2 cellular contexts compared by ENCODE assay signal in the genomic region with DNA sequence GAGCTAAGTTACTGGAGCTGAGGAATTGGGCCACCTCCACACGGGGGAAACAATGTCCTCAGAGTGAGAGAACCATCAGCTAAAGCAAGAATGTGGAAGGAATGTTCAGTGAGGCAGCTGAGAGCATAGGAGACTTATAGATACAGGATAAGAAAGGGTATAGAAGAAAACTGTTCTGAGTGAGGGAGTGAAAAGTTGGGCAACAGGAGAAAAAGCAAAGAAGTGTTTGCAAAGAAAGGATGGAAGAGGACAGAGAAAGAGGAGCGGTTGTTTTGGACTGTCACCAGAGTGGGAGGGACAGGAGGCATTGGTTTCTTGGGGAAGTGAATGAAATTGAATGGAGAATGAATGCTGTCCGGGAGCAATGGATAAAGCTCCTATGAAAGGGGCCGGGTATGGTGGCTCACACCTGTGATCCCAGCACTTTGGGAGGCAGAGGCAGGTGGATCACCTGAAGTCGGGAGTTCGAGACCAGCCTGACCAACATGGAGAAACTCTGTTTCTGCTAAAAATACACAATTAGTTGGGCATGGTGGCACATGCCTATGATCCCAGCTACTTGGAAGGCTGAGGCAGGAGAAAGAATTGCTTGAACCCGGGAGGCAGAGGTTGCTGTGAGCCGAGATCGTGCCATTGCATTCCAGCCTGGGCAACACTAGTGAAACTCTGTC.
TF ChIP-seq lines count a peak whose summit lies in the region.

No MANE protein-coding gene starts in this region.

TF ChIP-seq in IMR-90, 13 proteins besides CTCF, POLR2A, EP300 and RAD21:
- TF ChIP-seq CEBPB (IDR thresholded peaks at IDR 0.05; ENCODE audit: low read depth, low read length) (no peak), MXI1 (IDR thresholded peaks at IDR 0.05; ENCODE audit: borderline replicate concordance, low read depth, low read length) (no peak), NFE2L2 (IDR thresholded peaks at IDR 0.05; ENCODE audit: low read depth, low read length) (no peak), MAZ (IDR thresholded peaks at IDR 0.05; ENCODE audit: borderline replicate concordance, low read depth, low read length) (no peak), RFX5 (IDR thresholded peaks at IDR 0.05; ENCODE audit: low read depth, low read length) (no peak), CHD1 (IDR thresholded peaks at IDR 0.05; ENCODE audit: low read depth, low read length) (no peak), FOS (IDR thresholded peaks at IDR 0.05; ENCODE audit: low read depth, low read length) (no peak), RCOR1 (IDR thresholded peaks at IDR 0.05; ENCODE audit: insufficient replicate concordance, low read length) (no peak), MAFK (IDR thresholded peaks at IDR 0.05; ENCODE audit: low read depth, low read length) (no peak)
- TF ChIP-seq, protein P1, sequence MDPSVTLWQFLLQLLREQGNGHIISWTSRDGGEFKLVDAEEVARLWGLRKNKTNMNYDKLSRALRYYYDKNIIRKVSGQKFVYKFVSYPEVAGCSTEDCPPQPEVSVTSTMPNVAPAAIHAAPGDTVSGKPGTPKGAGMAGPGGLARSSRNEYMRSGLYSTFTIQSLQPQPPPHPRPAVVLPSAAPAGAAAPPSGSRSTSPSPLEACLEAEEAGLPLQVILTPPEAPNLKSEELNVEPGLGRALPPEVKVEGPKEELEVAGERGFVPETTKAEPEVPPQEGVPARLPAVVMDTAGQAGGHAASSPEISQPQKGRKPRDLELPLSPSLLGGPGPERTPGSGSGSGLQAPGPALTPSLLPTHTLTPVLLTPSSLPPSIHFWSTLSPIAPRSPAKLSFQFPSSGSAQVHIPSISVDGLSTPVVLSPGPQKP (IDR thresholded peaks at IDR 0.05; ENCODE audit: borderline replicate concordance, low read depth, low read length): no peak
- TF ChIP-seq, protein P2, sequence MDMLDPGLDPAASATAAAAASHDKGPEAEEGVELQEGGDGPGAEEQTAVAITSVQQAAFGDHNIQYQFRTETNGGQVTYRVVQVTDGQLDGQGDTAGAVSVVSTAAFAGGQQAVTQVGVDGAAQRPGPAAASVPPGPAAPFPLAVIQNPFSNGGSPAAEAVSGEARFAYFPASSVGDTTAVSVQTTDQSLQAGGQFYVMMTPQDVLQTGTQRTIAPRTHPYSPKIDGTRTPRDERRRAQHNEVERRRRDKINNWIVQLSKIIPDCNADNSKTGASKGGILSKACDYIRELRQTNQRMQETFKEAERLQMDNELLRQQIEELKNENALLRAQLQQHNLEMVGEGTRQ (IDR thresholded peaks at IDR 0.05; ENCODE audit: low read depth, low read length): no peak

TF ChIP-seq in K562, 482 proteins besides CTCF, POLR2A, EP300 and RAD21 (continues in another document):
- TF ChIP-seq SMARCE1 (IDR thresholded peaks at IDR 0.05) (peak; percentile 16; the same call in 1 of the 2 replicates), OTX1 (CRISPR knock-in tag; IDR thresholded peaks at IDR 0.05) (peak; percentile 80; the same call in 1 of the 2 replicates), TEAD1 (CRISPR knock-in tag; IDR thresholded peaks at IDR 0.05) (peak in 1 of 2 experiments; percentile 11; a peak in 1 of 4 replicates), HDAC1 (IDR thresholded peaks at IDR 0.05) (peak in 1 of 2 experiments; percentile 16; a peak in 1 of 4 replicates), ERF (CRISPR knock-in tag; IDR thresholded peaks at IDR 0.05) (peak; percentile 9; the same call in 1 of the 2 replicates), FIP1L1 (IDR thresholded peaks at IDR 0.05; ENCODE audit: low read depth, low read length, poor library complexity, severe bottlenecking) (no peak), HDAC2 (IDR thresholded peaks at IDR 0.05) (no peak), SMARCC2 (IDR thresholded peaks at IDR 0.05; ENCODE audit: low read depth) (no peak), ZNF766 (CRISPR knock-in tag; conservative IDR thresholded peaks at IDR 0.05) (peak; percentile 49), NR1H2 (CRISPR knock-in tag; IDR thresholded peaks at IDR 0.05) (0 out of 2 replicates have a peak, but pooled peaks have one; percentile 4), CEBPG (CRISPR knock-in tag; IDR thresholded peaks at IDR 0.05) (no peak), CEBPG (tag; conservative IDR thresholded peaks at IDR 0.05 in 1 of 2, IDR thresholded peaks at IDR 0.05 in 1 of 2) (peak in 1 of 2 experiments; percentile 22; a peak in 2 of 4 replicates), NFRKB (IDR thresholded peaks at IDR 0.05; ENCODE audit: low read depth) (peak; percentile 77; the same call in 1 of the 2 replicates), CBX1 (IDR thresholded peaks at IDR 0.05; ENCODE audit: low read depth) (0 out of 2 replicates have a peak, but pooled peaks have one; percentile 10), PRMT5 (CRISPR knock-in tag; IDR thresholded peaks at IDR 0.05) (no peak), TEAD2 (tag; IDR thresholded peaks at IDR 0.05) (peak; percentile 24; the same call in 1 of the 2 replicates), PURB (CRISPR knock-in tag; IDR thresholded peaks at IDR 0.05; ENCODE audit: low read depth) (no peak), SUPT5H (IDR thresholded peaks at IDR 0.05) (peak; percentile 28; the same call in 1 of the 2 replicates), SPI1 (IDR thresholded peaks at IDR 0.05; ENCODE audit: borderline replicate concordance, low read depth, low read length) (peak; percentile 45; the same call in 1 of the 2 replicates), ZEB2 (IDR thresholded peaks at IDR 0.05) (no peak), EHMT2 (IDR thresholded peaks at IDR 0.05) (0 out of 2 replicates have a peak, but pooled peaks have one; percentile 8), PHB (CRISPR knock-in tag; IDR thresholded peaks at IDR 0.05) (peak; percentile 81), HDGF (IDR thresholded peaks at IDR 0.05) (peak; percentile 9; the same call in 1 of the 2 replicates), ZNF134 (CRISPR knock-in tag; conservative IDR thresholded peaks at IDR 0.05) (no peak), ELF4 (CRISPR knock-in tag; IDR thresholded peaks at IDR 0.05) (peak; percentile 43; the same call in 1 of the 2 replicates), PHF8 (IDR thresholded peaks at IDR 0.05; ENCODE audit: borderline replicate concordance, low read length) (no peak), KDM1A (IDR thresholded peaks at IDR 0.05) (0 out of 4 replicates have a peak, but pooled peaks of 1 of the 2 experiments have one; percentile 16), BRD9 (IDR thresholded peaks at IDR 0.05; ENCODE audit: low read depth, partially characterized antibody) (peak; percentile 9), NR2C1 (IDR thresholded peaks at IDR 0.05) (no peak), NR2C1 (tag; IDR thresholded peaks at IDR 0.05) (peak; percentile 5; the same call in 1 of the 2 replicates), ZNF143 (CRISPR knock-in tag; IDR thresholded peaks at IDR 0.05) (no peak), ZNF197 (CRISPR knock-in tag; IDR thresholded peaks at IDR 0.05; ENCODE audit: low read depth) (peak; percentile 73), ZFP36 (IDR thresholded peaks at IDR 0.05; ENCODE audit: low read depth, low read length, partially characterized antibody) (peak; percentile 0), ADNP (tag; IDR thresholded peaks at IDR 0.05) (peak; percentile 83), LCOR (CRISPR knock-in tag; IDR thresholded peaks at IDR 0.05) (no peak)
- TF ChIP-seq, protein P3, sequence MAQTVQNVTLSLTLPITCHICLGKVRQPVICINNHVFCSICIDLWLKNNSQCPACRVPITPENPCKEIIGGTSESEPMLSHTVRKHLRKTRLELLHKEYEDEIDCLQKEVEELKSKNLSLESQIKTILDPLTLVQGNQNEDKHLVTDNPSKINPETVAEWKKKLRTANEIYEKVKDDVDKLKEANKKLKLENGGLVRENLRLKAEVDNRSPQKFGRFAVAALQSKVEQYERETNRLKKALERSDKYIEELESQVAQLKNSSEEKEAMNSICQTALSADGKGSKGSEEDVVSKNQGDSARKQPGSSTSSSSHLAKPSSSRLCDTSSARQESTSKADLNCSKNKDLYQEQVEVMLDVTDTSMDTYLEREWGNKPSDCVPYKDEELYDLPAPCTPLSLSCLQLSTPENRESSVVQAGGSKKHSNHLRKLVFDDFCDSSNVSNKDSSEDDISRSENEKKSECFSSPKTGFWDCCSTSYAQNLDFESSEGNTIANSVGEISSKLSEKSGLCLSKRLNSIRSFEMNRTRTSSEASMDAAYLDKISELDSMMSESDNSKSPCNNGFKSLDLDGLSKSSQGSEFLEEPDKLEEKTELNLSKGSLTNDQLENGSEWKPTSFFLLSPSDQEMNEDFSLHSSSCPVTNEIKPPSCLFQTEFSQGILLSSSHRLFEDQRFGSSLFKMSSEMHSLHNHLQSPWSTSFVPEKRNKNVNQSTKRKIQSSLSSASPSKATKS (CRISPR knock-in tag; IDR thresholded peaks at IDR 0.05): peak; percentile 4; the same call in 1 of the 2 replicates
- TF ChIP-seq, protein P4, sequence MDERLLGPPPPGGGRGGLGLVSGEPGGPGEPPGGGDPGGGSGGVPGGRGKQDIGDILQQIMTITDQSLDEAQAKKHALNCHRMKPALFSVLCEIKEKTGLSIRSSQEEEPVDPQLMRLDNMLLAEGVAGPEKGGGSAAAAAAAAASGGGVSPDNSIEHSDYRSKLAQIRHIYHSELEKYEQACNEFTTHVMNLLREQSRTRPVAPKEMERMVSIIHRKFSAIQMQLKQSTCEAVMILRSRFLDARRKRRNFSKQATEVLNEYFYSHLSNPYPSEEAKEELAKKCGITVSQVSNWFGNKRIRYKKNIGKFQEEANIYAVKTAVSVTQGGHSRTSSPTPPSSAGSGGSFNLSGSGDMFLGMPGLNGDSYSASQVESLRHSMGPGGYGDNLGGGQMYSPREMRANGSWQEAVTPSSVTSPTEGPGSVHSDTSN (CRISPR knock-in tag; IDR thresholded peaks at IDR 0.05; ENCODE audit: low read depth): no peak
- TF ChIP-seq, protein P4 (tag; conservative IDR thresholded peaks at IDR 0.05; ENCODE audit: low read depth): no peak
- TF ChIP-seq, protein P5, sequence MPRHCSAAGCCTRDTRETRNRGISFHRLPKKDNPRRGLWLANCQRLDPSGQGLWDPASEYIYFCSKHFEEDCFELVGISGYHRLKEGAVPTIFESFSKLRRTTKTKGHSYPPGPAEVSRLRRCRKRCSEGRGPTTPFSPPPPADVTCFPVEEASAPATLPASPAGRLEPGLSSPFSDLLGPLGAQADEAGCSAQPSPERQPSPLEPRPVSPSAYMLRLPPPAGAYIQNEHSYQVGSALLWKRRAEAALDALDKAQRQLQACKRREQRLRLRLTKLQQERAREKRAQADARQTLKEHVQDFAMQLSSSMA (CRISPR knock-in tag; IDR thresholded peaks at IDR 0.05): peak; percentile 22; the same call in 1 of the 2 replicates
- TF ChIP-seq, protein P6, sequence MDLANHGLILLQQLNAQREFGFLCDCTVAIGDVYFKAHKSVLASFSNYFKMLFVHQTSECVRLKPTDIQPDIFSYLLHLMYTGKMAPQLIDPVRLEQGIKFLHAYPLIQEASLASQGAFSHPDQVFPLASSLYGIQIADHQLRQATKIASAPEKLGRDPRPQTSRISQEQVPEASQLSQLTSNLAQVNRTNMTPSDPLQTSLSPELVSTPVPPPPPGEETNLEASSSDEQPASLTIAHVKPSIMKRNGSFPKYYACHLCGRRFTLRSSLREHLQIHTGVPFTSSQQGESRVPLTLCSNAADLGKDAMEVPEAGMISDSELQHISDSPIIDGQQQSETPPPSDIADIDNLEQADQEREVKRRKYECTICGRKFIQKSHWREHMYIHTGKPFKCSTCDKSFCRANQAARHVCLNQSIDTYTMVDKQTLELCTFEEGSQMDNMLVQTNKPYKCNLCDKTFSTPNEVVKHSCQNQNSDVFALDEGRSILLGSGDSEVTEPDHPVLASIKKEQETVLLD (IDR thresholded peaks at IDR 0.05): 0 out of 2 replicates have a peak, but pooled peaks have one; percentile 31
- TF ChIP-seq, protein P7, sequence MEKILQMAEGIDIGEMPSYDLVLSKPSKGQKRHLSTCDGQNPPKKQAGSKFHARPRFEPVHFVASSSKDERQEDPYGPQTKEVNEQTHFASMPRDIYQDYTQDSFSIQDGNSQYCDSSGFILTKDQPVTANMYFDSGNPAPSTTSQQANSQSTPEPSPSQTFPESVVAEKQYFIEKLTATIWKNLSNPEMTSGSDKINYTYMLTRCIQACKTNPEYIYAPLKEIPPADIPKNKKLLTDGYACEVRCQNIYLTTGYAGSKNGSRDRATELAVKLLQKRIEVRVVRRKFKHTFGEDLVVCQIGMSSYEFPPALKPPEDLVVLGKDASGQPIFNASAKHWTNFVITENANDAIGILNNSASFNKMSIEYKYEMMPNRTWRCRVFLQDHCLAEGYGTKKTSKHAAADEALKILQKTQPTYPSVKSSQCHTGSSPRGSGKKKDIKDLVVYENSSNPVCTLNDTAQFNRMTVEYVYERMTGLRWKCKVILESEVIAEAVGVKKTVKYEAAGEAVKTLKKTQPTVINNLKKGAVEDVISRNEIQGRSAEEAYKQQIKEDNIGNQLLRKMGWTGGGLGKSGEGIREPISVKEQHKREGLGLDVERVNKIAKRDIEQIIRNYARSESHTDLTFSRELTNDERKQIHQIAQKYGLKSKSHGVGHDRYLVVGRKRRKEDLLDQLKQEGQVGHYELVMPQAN (IDR thresholded peaks at IDR 0.05; ENCODE audit: borderline replicate concordance): peak; percentile 54; the same call in 1 of the 2 replicates
- TF ChIP-seq, protein P8, sequence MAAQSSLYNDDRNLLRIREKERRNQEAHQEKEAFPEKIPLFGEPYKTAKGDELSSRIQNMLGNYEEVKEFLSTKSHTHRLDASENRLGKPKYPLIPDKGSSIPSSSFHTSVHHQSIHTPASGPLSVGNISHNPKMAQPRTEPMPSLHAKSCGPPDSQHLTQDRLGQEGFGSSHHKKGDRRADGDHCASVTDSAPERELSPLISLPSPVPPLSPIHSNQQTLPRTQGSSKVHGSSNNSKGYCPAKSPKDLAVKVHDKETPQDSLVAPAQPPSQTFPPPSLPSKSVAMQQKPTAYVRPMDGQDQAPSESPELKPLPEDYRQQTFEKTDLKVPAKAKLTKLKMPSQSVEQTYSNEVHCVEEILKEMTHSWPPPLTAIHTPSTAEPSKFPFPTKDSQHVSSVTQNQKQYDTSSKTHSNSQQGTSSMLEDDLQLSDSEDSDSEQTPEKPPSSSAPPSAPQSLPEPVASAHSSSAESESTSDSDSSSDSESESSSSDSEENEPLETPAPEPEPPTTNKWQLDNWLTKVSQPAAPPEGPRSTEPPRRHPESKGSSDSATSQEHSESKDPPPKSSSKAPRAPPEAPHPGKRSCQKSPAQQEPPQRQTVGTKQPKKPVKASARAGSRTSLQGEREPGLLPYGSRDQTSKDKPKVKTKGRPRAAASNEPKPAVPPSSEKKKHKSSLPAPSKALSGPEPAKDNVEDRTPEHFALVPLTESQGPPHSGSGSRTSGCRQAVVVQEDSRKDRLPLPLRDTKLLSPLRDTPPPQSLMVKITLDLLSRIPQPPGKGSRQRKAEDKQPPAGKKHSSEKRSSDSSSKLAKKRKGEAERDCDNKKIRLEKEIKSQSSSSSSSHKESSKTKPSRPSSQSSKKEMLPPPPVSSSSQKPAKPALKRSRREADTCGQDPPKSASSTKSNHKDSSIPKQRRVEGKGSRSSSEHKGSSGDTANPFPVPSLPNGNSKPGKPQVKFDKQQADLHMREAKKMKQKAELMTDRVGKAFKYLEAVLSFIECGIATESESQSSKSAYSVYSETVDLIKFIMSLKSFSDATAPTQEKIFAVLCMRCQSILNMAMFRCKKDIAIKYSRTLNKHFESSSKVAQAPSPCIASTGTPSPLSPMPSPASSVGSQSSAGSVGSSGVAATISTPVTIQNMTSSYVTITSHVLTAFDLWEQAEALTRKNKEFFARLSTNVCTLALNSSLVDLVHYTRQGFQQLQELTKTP (IDR thresholded peaks at IDR 0.05; ENCODE audit: low read depth in 1 of 2, partially characterized antibody in 2 of 2): peak in 1 of 2 experiments; percentile 66
